In genomic region chr14:35045798-35046047, GRCh38 we compare ENCODE assay signal across 8 cellular contexts. TPM values are rescaled to one million over a fixed set of nuclear protein-coding genes. Genes with fewer than 3 reads are reported as not detected.
A peak's percentile ranks its signal among the peaks of the same experiment; 100 is the strongest.
DNase-seq lines count a peak whose midpoint lies in the region; ATAC-seq lines count a peak whose summit lies in the region.

No MANE protein-coding gene starts in this region.

- H3K27ac ChIP-seq in substantia nigra (ENCODE audit: low read depth, low read length, poor library complexity, severe bottlenecking) = peak overlapping the region; percentile 93

- H3K4me1 Mint-ChIP-seq in T-helper 2 cell treated with Interferon-gamma antibody and Interleukin-4, amounts not matched to agents 5 μg/mL and 100 μg/mL, for 36 hours (ENCODE audit: low read depth) = peaks cover 22% of the 10 kb centered on the region
- H3K4me1 Mint-ChIP-seq in immature natural killer cell = peaks cover 22 to 29% of the 10 kb centered on the region in 2 donors

- peaks cover 12% of the 10 kb centered on the region for H3K36me3 Mint-ChIP-seq in T-helper 2 cell treated with Interferon-gamma antibody and Interleukin-4, amounts not matched to agents 5 μg/mL and 100 μg/mL, for 36 hours (ENCODE audit: low read depth)
- H3K36me3 Mint-ChIP-seq in activated naive CD4-positive, alpha-beta T cell treated with anti-CD3 and anti-CD28 coated beads, Interleukin-2, amount 50 U/mL, for 72 hours = peaks cover 0 to 7% of the 10 kb centered on the region in 2 donors
- H3K36me3 Mint-ChIP-seq in immature natural killer cell = peaks cover 3 to 6% (median 3%) of the 10 kb centered on the region in 3 donors

- peak overlapping the region; percentile 97 for H3K27ac Mint-ChIP-seq in T-helper 2 cell treated with Interferon-gamma antibody and Interleukin-4, amounts not matched to agents 5 μg/mL and 100 μg/mL, for 36 hours
- peak overlapping the region; percentile 95 to 99 for H3K27ac Mint-ChIP-seq in activated naive CD4-positive, alpha-beta T cell treated with anti-CD3 and anti-CD28 coated beads, Interleukin-2, amount 50 U/mL, for 72 hours
- H3K27ac Mint-ChIP-seq in immature natural killer cell = peak overlapping the region; percentile 98 to 100 (median 100)

- no peaks in the 10 kb centered on the region for H3K27me3 Mint-ChIP-seq in T-helper 2 cell treated with Interferon-gamma antibody and Interleukin-4, amounts not matched to agents 5 μg/mL and 100 μg/mL, for 36 hours (ENCODE audit: low read depth)
- peaks cover 6 to 23% (median 21%) of the 10 kb centered on the region in 3 donors for H3K27me3 Mint-ChIP-seq in immature natural killer cell (ENCODE audit: low read depth in 3 of 3)

- peak overlapping the region; percentile 91 for H3K4me3 Mint-ChIP-seq in T-helper 2 cell treated with Interferon-gamma antibody and Interleukin-4, amounts not matched to agents 5 μg/mL and 100 μg/mL, for 36 hours
- peak overlapping the region; percentile 83 to 93 (median 88) for H3K4me3 Mint-ChIP-seq in immature natural killer cell

- DNase-seq in T-helper 2 cell treated with Interferon-gamma antibody and Interleukin-4, amounts not matched to agents 5 μg/mL and 100 μg/mL, for 36 hours (ENCODE audit: low spot score) = no peak
- DNase-seq in T-helper 2 cell (no peak), immature natural killer cell (no peak), substantia nigra (lab: John Stamatoyannopoulos, UW) (no peak), NCI-H2227 (lab: John Stamatoyannopoulos, UW; ENCODE audit: unreplicated experiment) (no peak), epidermal melanocyte (ENCODE audit: insufficient read length, low spot score) (no peak)
- no peak for DNase-seq in activated naive CD4-positive, alpha-beta T cell treated with anti-CD3 and anti-CD28 coated beads, Interleukin-2, amount 50 U/mL, for 72 hours (ENCODE audit: low spot score in 2 of 2)

- no peak for ATAC-seq in activated naive CD4-positive, alpha-beta T cell treated with anti-CD3 and anti-CD28 coated beads, Interleukin-2, amount 50 U/mL, for 72 hours
- no peak for ATAC-seq in GM19463 (IDR thresholded peaks at IDR 0.05; ENCODE audit: unreplicated experiment)

- H3K9me3 Mint-ChIP-seq in T-helper 2 cell treated with Interferon-gamma antibody and Interleukin-4, amounts not matched to agents 5 μg/mL and 100 μg/mL, for 36 hours = no peaks in the 10 kb centered on the region
- H3K9me3 Mint-ChIP-seq in activated naive CD4-positive, alpha-beta T cell treated with anti-CD3 and anti-CD28 coated beads, Interleukin-2, amount 50 U/mL, for 72 hours = no peaks in the 10 kb centered on the region
- H3K9me3 Mint-ChIP-seq in immature natural killer cell = no peaks in the 10 kb centered on the region

RNA-seq across cellular contexts. Expression of gene FAM177A1, which starts 0.3 kb away (rescaled TPM):
- total RNA-seq in activated naive CD4-positive, alpha-beta T cell treated with anti-CD3 and anti-CD28 coated beads, Interleukin-2, amount 50 U/mL, for 72 hours = 10 to 100 TPM; 44.3 to 64.5 TPM
- polyA plus RNA-seq in immature natural killer cell = 10 to 100 TPM; 42.5 to 75.3 (median 47.7) TPM
